20 cellular contexts compared by ENCODE assay signal in genomic region chr14:31439554-31439953, GRCh38. TPM values are rescaled to one million over a fixed set of nuclear protein-coding genes. Genes with fewer than 3 reads are reported as not detected.
"Had no signal": no experiment of that assay in that cellular context is flagged by ENCODE, and none has a peak within 500 bp of the region (broad histone marks: within the 10 kb centered on the region; RNA-seq: fewer than 3 reads in every experiment).

No MANE protein-coding gene starts in this region.

- H3K4me3 ChIP-seq: colonic mucosa, gastroesophageal sphincter, right atrium auricular region, SK-N-MC, transverse colon had no signal

- H3K4me1 ChIP-seq: colonic mucosa had no signal

- DNase-seq: activated naive CD4-positive, alpha-beta T cell treated with anti-CD3 and anti-CD28 coated beads, Interleukin-2, amount 50 U/mL, for 16 hours; activated T-cell treated with anti-CD3 and anti-CD28 coated beads, Interleukin-2, amount 50 U/mL, for 1 hour; amniotic stem cell; colonic mucosa; left ventricle myocardium superior; small intestine; transverse colon had no signal

- H3K27me3 ChIP-seq: colonic mucosa, gastroesophageal sphincter, neutrophil, right atrium auricular region, transverse colon had no signal

- H3K27ac ChIP-seq: colonic mucosa, gastroesophageal sphincter, neutrophil, right atrium auricular region, SK-N-MC, transverse colon had no signal

- ATAC-seq: gastroesophageal sphincter; left ventricle myocardium superior; stimulated activated memory B cell treated with anti-CD40 and anti-IgM and Interleukin-4, amounts not matched to agents 10 μg/mL and 1 μg/mL and 100 μg/mL, for 72 hours had no signal

- FAIRE-seq: endothelial cell of umbilical vein, keratinocyte, small intestine, TTC549 had no signal

- H3K36me3 ChIP-seq: colonic mucosa, gastroesophageal sphincter, neutrophil, right atrium auricular region, transverse colon had no signal

- H3K9me3 ChIP-seq: colonic mucosa, gastroesophageal sphincter, neutrophil, right atrium auricular region, transverse colon had no signal

RNA-seq across cellular contexts. Expression of gene GPR33, which starts 48.3 kb away (rescaled TPM):
- total RNA-seq: colonic mucosa; endothelial cell of umbilical vein; fibroblast of lung; gastroesophageal sphincter; left ventricle myocardium superior; mesenteric fat pad; myocyte; posterior vena cava; right atrium auricular region; T-helper 1 cell treated with Interleukin-12 subunit alpha and Interleukin-12 subunit beta and Interleukin-4 antibody, amounts not matched to agents 30 ng/mL and 1 ng/mL, for 36 hours; transverse colon had no signal
- polyA plus RNA-seq: endothelial cell of umbilical vein, fibroblast of lung, keratinocyte, small intestine had no signal
